In genomic region chr14:56979961-56980360, GRCh38 we compare ENCODE assay signal across 18 cellular contexts.
DNase-seq lines count a peak whose midpoint lies in the region; ATAC-seq and TF ChIP-seq lines count a peak whose summit lies in the region.
"Had no signal": no experiment of that assay in that cellular context is flagged by ENCODE, and none has a peak within 500 bp of the region (broad histone marks: within the 10 kb centered on the region; RNA-seq: fewer than 3 reads in every experiment).

No MANE protein-coding gene starts in this region.

- H3K27ac ChIP-seq in stomach, result no peak overlapping the region
- H3K27ac ChIP-seq: C4-2B, GM23248, RWPE1 had no signal

- no peak for ATAC-seq in HG02852 (IDR thresholded peaks at IDR 0.05; ENCODE audit: unreplicated experiment)
- ATAC-seq: K562 had no signal

- H3K9me3 ChIP-seq in stomach, result no peaks in the 10 kb centered on the region

- no peak for TF ChIP-seq POLR2A in stomach (IDR thresholded peaks at IDR 0.05)

- no peaks in the 10 kb centered on the region for H3K4me1 ChIP-seq in stomach

- no peaks in the 10 kb centered on the region for H3K36me3 ChIP-seq in stomach

- no peak for TF ChIP-seq CTCF in stomach (IDR thresholded peaks at IDR 0.05)

- no peak overlapping the region for H3K4me3 ChIP-seq in stomach
- H3K4me3 ChIP-seq: GM23248, K562 had no signal

- no peak for TF ChIP-seq EP300 in stomach (IDR thresholded peaks at IDR 0.05)

- DNase-seq in NCI-H1417 (lab: John Stamatoyannopoulos, UW) (peak in 2 of 3 experiments; percentile 18 to 55), NCI-H1417 treated with DMSO at 0.1 percent for 48 hours (lab: John Stamatoyannopoulos, UW) (no peak), NCI-H69 (lab: John Stamatoyannopoulos, UW) (peak; percentile 44), SKM-1 (lab: John Stamatoyannopoulos, UW; ENCODE audit: unreplicated experiment) (peak; percentile 28), NCI-H524 treated with DMSO at 0.1 percent for 48 hours (lab: John Stamatoyannopoulos, UW) (no peak), GOT3 (lab: John Stamatoyannopoulos, UW) (no peak), stomach (no peak)
- DNase-seq: 8988T, GDM1, GM23248, NCI-H2029 treated with DMSO at 0.1 percent for 48 hours, NCI-H226, OCI-M1, T-helper 1 cell had no signal

- H3K27me3 ChIP-seq in stomach, result no peaks in the 10 kb centered on the region

- intact Hi-C loops in stomach (cut with DNase I; ENCODE audit: low total_unique reads), result no loop called here

- WGBS in stomach, 5 donors, result 72 to 84% (median 74%) methylated on average over 3 of the region's 3 CpGs

Comparison
In these comparisons a context has a peak if more than half of its experiments do, and no peak if none do; other contexts are left out.
1. DNase-seq: peak in NCI-H1417 (2 of 3), NCI-H69 (single experiment) and SKM-1 (single experiment); none in NCI-H1417 treated with DMSO at 0.1 percent for 48 hours (single experiment), NCI-H524 treated with DMSO at 0.1 percent for 48 hours (single experiment), GOT3 (single experiment) and stomach (single experiment).